In genomic region chr10:88961266-88961665, GRCh38 we compare ENCODE assay signal across 22 cellular contexts.
"Had no signal": no experiment of that assay in that cellular context is flagged by ENCODE, and none has a peak within 500 bp of the region (broad histone marks: within the 10 kb centered on the region; RNA-seq: fewer than 3 reads in every experiment).

No MANE protein-coding gene starts in this region.

- DNase-seq: activated CD4-positive, CD25-positive, alpha-beta regulatory T cell; activated CD8-positive, alpha-beta memory T cell treated with anti-CD3 and anti-CD28 coated beads for 24 hours; activated effector memory CD4-positive, alpha-beta T cell treated with Interleukin-2 at 50 U/mL for 16 hours; activated naive CD4-positive, alpha-beta T cell treated with anti-CD3 and anti-CD28 coated beads, Interleukin-2, amount 10 ng/mL, durations not matched to agents 7 days and 5 days; adrenal gland; central memory CD4-positive, alpha-beta T cell; dermis blood vessel endothelial cell; effector CD8-positive, alpha-beta T cell; erythroblast; foreskin keratinocyte; kidney; naive thymus-derived CD4-positive, alpha-beta T cell; spleen; SW 1271; T-helper 17 cell; tibial artery had no signal

- H3K9me3 Mint-ChIP-seq: activated naive CD4-positive, alpha-beta T cell treated with anti-CD3 and anti-CD28 coated beads, Interleukin-2, amount 10 ng/mL, durations not matched to agents 7 days and 5 days; stimulated activated naive CD8-positive, alpha-beta T cell treated with anti-CD3 and anti-CD28 coated beads, Interleukin-15, Interleukin-2, amounts not matched to agents 100 ng/mL and 50 ng/mL, for 24 hours had no signal

- FAIRE-seq: astrocyte, kidney had no signal

- H3K9me3 ChIP-seq: adrenal gland, prostate gland, spleen, tibial artery had no signal

- H3K4me3 ChIP-seq: adrenal gland, lung, prostate gland, SK-N-MC, spleen, tibial artery had no signal

- H3K27me3 ChIP-seq: adrenal gland, foreskin keratinocyte, spleen, tibial artery had no signal

- H3K4me1 ChIP-seq: foreskin keratinocyte, prostate gland had no signal

- H3K27ac Mint-ChIP-seq: activated naive CD4-positive, alpha-beta T cell treated with anti-CD3 and anti-CD28 coated beads, Interleukin-2, amount 10 ng/mL, durations not matched to agents 7 days and 5 days; naive thymus-derived CD4-positive, alpha-beta T cell; stimulated activated naive CD8-positive, alpha-beta T cell treated with anti-CD3 and anti-CD28 coated beads, Interleukin-15, Interleukin-2, amounts not matched to agents 100 ng/mL and 50 ng/mL, for 24 hours; T-helper 17 cell had no signal

- H3K27me3 Mint-ChIP-seq: activated naive CD4-positive, alpha-beta T cell treated with anti-CD3 and anti-CD28 coated beads, Interleukin-2, amount 10 ng/mL, durations not matched to agents 7 days and 5 days; naive thymus-derived CD4-positive, alpha-beta T cell; stimulated activated naive CD8-positive, alpha-beta T cell treated with anti-CD3 and anti-CD28 coated beads, Interleukin-15, Interleukin-2, amounts not matched to agents 100 ng/mL and 50 ng/mL, for 24 hours; T-helper 17 cell had no signal

- H3K36me3 ChIP-seq: adrenal gland, prostate gland, spleen, tibial artery had no signal

- H3K4me3 Mint-ChIP-seq: activated naive CD4-positive, alpha-beta T cell treated with anti-CD3 and anti-CD28 coated beads, Interleukin-2, amount 10 ng/mL, durations not matched to agents 7 days and 5 days; stimulated activated naive CD8-positive, alpha-beta T cell treated with anti-CD3 and anti-CD28 coated beads, Interleukin-15, Interleukin-2, amounts not matched to agents 100 ng/mL and 50 ng/mL, for 24 hours; T-helper 17 cell had no signal

- ATAC-seq: left lobe of liver; naive thymus-derived CD4-positive, alpha-beta T cell; T-helper 17 cell had no signal

- H3K27ac ChIP-seq: adrenal gland, foreskin keratinocyte, prostate gland, SK-N-MC, spleen had no signal
